8 cellular contexts compared by ENCODE assay signal in the genomic region with DNA sequence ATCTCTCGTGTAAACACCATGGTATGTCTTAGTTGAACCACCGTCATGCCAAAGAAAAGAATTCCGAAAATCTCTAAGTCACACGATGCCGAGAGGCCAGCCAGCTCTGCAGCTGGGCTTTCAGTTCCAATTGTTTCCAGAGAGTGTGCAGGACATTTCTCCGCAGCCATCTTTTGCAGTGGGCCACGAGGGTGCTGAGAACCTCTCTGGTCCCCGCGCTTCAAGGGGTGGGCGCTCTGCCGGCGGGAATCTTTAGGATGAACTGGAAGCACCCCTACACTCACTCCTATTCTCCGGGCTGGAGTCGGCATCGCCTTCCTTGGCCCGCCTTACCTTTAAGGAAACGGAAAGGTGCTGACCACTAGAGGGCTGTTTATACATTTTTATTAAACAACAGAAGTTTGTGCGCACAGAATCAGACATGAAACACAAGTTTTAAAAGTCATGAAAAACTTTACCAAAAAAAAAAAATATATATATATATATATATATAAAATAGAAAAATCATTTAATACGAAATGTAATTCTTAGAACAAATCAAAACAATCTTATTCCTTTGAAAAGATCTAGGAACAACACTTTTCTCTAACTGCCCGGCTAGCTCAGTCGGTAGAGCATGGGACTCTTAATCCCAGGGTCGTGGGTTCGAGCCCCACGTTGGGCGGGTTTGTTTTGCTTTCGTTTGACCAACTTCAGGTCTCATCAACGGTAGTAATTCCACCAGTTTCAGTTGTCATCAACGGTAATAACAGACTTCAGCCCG. TPM values are rescaled to one million over a fixed set of nuclear protein-coding genes. Genes with fewer than 3 reads are reported as not detected.
DNase-seq lines count a peak whose midpoint lies in the region; ATAC-seq, FAIRE-seq and TF ChIP-seq lines count a peak whose summit lies in the region.

No MANE protein-coding gene starts in this region.

- TF ChIP-seq CTCF in BE2C (IDR thresholded peaks at IDR 0.05; ENCODE audit: low read depth, low read length) (peak; percentile 67), PC-9 (conservative IDR thresholded peaks at IDR 0.05) (peak; percentile 61), fibroblast of mammary gland (conservative IDR thresholded peaks at IDR 0.05; ENCODE audit: control insufficient read depth, insufficient read depth, low read depth, low read length) (peak; percentile 48), natural killer cell (IDR thresholded peaks at IDR 0.05) (peak; percentile 59)

- H3K36me3 Mint-ChIP-seq in activated T-helper 1 cell treated with anti-CD3 and anti-CD28 coated beads, Interleukin-12 subunit alpha, Interleukin-12 subunit beta, Interleukin-2, Interleukin-4 antibody, amounts not matched to agents 30 ng/mL and 10 ng/mL and 1 ng/mL, durations not matched to agents 14 hours and 24 hours and 36 hours (ENCODE audit: low read depth): no peaks in the 10 kb centered on the region
- H3K36me3 Mint-ChIP-seq in natural killer cell: no peaks in the 10 kb centered on the region
- peaks cover 0 to 4% of the 10 kb centered on the region in 2 donors for H3K36me3 Mint-ChIP-seq in stimulated activated naive B cell treated with anti-CD40 and anti-IgM and Interleukin-4, amounts not matched to agents 10 μg/mL and 1 μg/mL and 100 μg/mL, for 72 hours

- no peaks in the 10 kb centered on the region for H3K9me3 Mint-ChIP-seq in activated T-helper 1 cell treated with anti-CD3 and anti-CD28 coated beads, Interleukin-12 subunit alpha, Interleukin-12 subunit beta, Interleukin-2, Interleukin-4 antibody, amounts not matched to agents 30 ng/mL and 10 ng/mL and 1 ng/mL, durations not matched to agents 14 hours and 24 hours and 36 hours
- H3K9me3 Mint-ChIP-seq in natural killer cell: no peaks in the 10 kb centered on the region
- H3K9me3 Mint-ChIP-seq in stimulated activated naive B cell treated with anti-CD40 and anti-IgM and Interleukin-4, amounts not matched to agents 10 μg/mL and 1 μg/mL and 100 μg/mL, for 72 hours: no peaks in the 10 kb centered on the region

- DNase-seq in BE2C: peak; percentile 86
- peak; percentile 84 for DNase-seq in HTR-8/SVneo (ENCODE audit: insufficient read length, low spot score)
- peak; percentile 75 to 76 for DNase-seq in PC-9
- peak; percentile 63 for DNase-seq in activated T-helper 1 cell treated with anti-CD3 and anti-CD28 coated beads, Interleukin-12 subunit alpha, Interleukin-12 subunit beta, Interleukin-2, Interleukin-4 antibody, amounts not matched to agents 30 ng/mL and 10 ng/mL and 1 ng/mL, durations not matched to agents 14 hours and 24 hours and 36 hours (ENCODE audit: low spot score)
- peak; percentile 82 for DNase-seq in fibroblast of mammary gland (ENCODE audit: low read depth)
- DNase-seq in natural killer cell: peak; percentile 62
- DNase-seq in stimulated activated naive B cell treated with anti-CD40 and anti-IgM and Interleukin-4, amounts not matched to agents 10 μg/mL and 1 μg/mL and 100 μg/mL, for 72 hours: peak; percentile 63

- H3K27me3 ChIP-seq in BE2C: no peaks in the 10 kb centered on the region
- H3K27me3 ChIP-seq in PC-9 (ENCODE audit: insufficient read depth, low read depth): no peaks in the 10 kb centered on the region

- H3K27ac ChIP-seq in PC-9: peak overlapping the region; percentile 49

- peak overlapping the region; percentile 71 for H3K27ac Mint-ChIP-seq in activated T-helper 1 cell treated with anti-CD3 and anti-CD28 coated beads, Interleukin-12 subunit alpha, Interleukin-12 subunit beta, Interleukin-2, Interleukin-4 antibody, amounts not matched to agents 30 ng/mL and 10 ng/mL and 1 ng/mL, durations not matched to agents 14 hours and 24 hours and 36 hours
- H3K27ac Mint-ChIP-seq in natural killer cell: peak overlapping the region; percentile 84 to 86
- peak overlapping the region; percentile 97 for H3K27ac Mint-ChIP-seq in stimulated activated naive B cell treated with anti-CD40 and anti-IgM and Interleukin-4, amounts not matched to agents 10 μg/mL and 1 μg/mL and 100 μg/mL, for 72 hours

- POLR2A ChIA-PET in PC-9 (lab: Charles Lee; ENCODE audit: unreplicated experiment): no interaction called here

- intact Hi-C loops in PC-9 (cut with micrococcal nuclease; ENCODE audit: unreplicated experiment): loop anchor here (1.0 to 5.0 kb wide), 2 partner anchors 13 to 63 kb away; no protein-coding TSS in a partner anchor
- intact Hi-C loops in activated T-helper 1 cell treated with anti-CD3 and anti-CD28 coated beads, Interleukin-12 subunit alpha, Interleukin-12 subunit beta, Interleukin-2, Interleukin-4 antibody, amounts not matched to agents 30 ng/mL and 10 ng/mL and 1 ng/mL, durations not matched to agents 14 hours and 24 hours and 36 hours (cut with micrococcal nuclease): loop anchor here (1.0 kb wide), 1 partner anchor 13 kb away; no protein-coding TSS in a partner anchor
- intact Hi-C loops in natural killer cell (cut with micrococcal nuclease): loop anchor here (10.0 kb wide), 1 partner anchor 325 kb away; no protein-coding TSS in a partner anchor

- H3K9me3 ChIP-seq in BE2C: no peaks in the 10 kb centered on the region
- H3K9me3 ChIP-seq in PC-9 (ENCODE audit: insufficient read depth, low read depth): no peaks in the 10 kb centered on the region

- BruUV-seq in PC-9 (replicated peaks; lab: Mats Ljungman, UMichigan): no TSS peak

- no peaks in the 10 kb centered on the region for H4K20me1 ChIP-seq in PC-9 (ENCODE audit: insufficient read depth)

- ATAC-seq in GM19452 (IDR thresholded peaks at IDR 0.05; ENCODE audit: unreplicated experiment) (peak; percentile 71), natural killer cell (peak; percentile 77 to 85 (median 83))
- peak; percentile 93 to 94 for ATAC-seq in stimulated activated naive B cell treated with anti-CD40 and anti-IgM and Interleukin-4, amounts not matched to agents 10 μg/mL and 1 μg/mL and 100 μg/mL, for 72 hours (replicated peaks)

- no peaks in the 10 kb centered on the region for H3K9me2 ChIP-seq in PC-9 (ENCODE audit: insufficient read depth)

- H3K36me3 ChIP-seq in BE2C (no peaks in the 10 kb centered on the region), PC-9 (ENCODE audit: low read depth) (no peaks in the 10 kb centered on the region)

- H3K4me3 Mint-ChIP-seq in activated T-helper 1 cell treated with anti-CD3 and anti-CD28 coated beads, Interleukin-12 subunit alpha, Interleukin-12 subunit beta, Interleukin-2, Interleukin-4 antibody, amounts not matched to agents 30 ng/mL and 10 ng/mL and 1 ng/mL, durations not matched to agents 14 hours and 24 hours and 36 hours: peak overlapping the region; percentile 81
- peak overlapping the region; percentile 88 for H3K4me3 Mint-ChIP-seq in natural killer cell
- H3K4me3 Mint-ChIP-seq in stimulated activated naive B cell treated with anti-CD40 and anti-IgM and Interleukin-4, amounts not matched to agents 10 μg/mL and 1 μg/mL and 100 μg/mL, for 72 hours: peak overlapping the region; percentile 88 to 94

- CTCF ChIA-PET in PC-9 (lab: Charles Lee): no interaction called here

- H3K4me1 Mint-ChIP-seq in activated T-helper 1 cell treated with anti-CD3 and anti-CD28 coated beads, Interleukin-12 subunit alpha, Interleukin-12 subunit beta, Interleukin-2, Interleukin-4 antibody, amounts not matched to agents 30 ng/mL and 10 ng/mL and 1 ng/mL, durations not matched to agents 14 hours and 24 hours and 36 hours (ENCODE audit: low read depth): peaks cover 9% of the 10 kb centered on the region
- peaks cover 5 to 8% of the 10 kb centered on the region in 2 donors for H3K4me1 Mint-ChIP-seq in natural killer cell
- peaks cover 6 to 9% of the 10 kb centered on the region in 2 donors for H3K4me1 Mint-ChIP-seq in stimulated activated naive B cell treated with anti-CD40 and anti-IgM and Interleukin-4, amounts not matched to agents 10 μg/mL and 1 μg/mL and 100 μg/mL, for 72 hours

- H3K4me3 ChIP-seq in BE2C (ENCODE audit: low read depth, low read length): peak overlapping the region; percentile 78
- peak overlapping the region; percentile 62 for H3K4me3 ChIP-seq in PC-9
- peak overlapping the region; percentile 56 for H3K4me3 ChIP-seq in fibroblast of mammary gland (ENCODE audit: control insufficient read depth, low read depth, low read length)

- peaks cover 22% of the 10 kb centered on the region for H3F3A ChIP-seq in PC-9 (ENCODE audit: insufficient read depth, low read depth)

- peak overlapping the region; percentile 86 for H2AFZ ChIP-seq in PC-9

- no peak for FAIRE-seq in HTR-8/SVneo (lab: Jason Lieb, UNC)

- H3K27me3 Mint-ChIP-seq in activated T-helper 1 cell treated with anti-CD3 and anti-CD28 coated beads, Interleukin-12 subunit alpha, Interleukin-12 subunit beta, Interleukin-2, Interleukin-4 antibody, amounts not matched to agents 30 ng/mL and 10 ng/mL and 1 ng/mL, durations not matched to agents 14 hours and 24 hours and 36 hours (ENCODE audit: insufficient read depth): peaks cover 12% of the 10 kb centered on the region
- no peaks in the 10 kb centered on the region for H3K27me3 Mint-ChIP-seq in natural killer cell (ENCODE audit: low read depth in 2 of 2)
- no peaks in the 10 kb centered on the region for H3K27me3 Mint-ChIP-seq in stimulated activated naive B cell treated with anti-CD40 and anti-IgM and Interleukin-4, amounts not matched to agents 10 μg/mL and 1 μg/mL and 100 μg/mL, for 72 hours

- no peaks in the 10 kb centered on the region for H3K79me2 ChIP-seq in PC-9 (ENCODE audit: low read depth)

- H3K4me1 ChIP-seq in BE2C (no peaks in the 10 kb centered on the region), PC-9 (replicated peaks; ENCODE audit: insufficient read depth) (no peaks in the 10 kb centered on the region)

- H3K4me2 ChIP-seq in PC-9: peak overlapping the region; percentile 71

RNA-seq across cellular contexts. Expression of a gene that starts 12.5 kb away (rescaled TPM):
- 455 TPM for polyA plus RNA-seq in BE2C (2012; ENCODE audit: insufficient read depth, insufficient read length, low read depth)
- total RNA-seq in PC-9 (2021) (240 and 282 TPM in 2 replicates), natural killer cell (100 to 1,000 TPM; 316 to 348 (median 329) TPM)
- total RNA-seq in activated T-helper 1 cell treated with anti-CD3 and anti-CD28 coated beads, Interleukin-12 subunit alpha, Interleukin-12 subunit beta, Interleukin-2, Interleukin-4 antibody, amounts not matched to agents 30 ng/mL and 10 ng/mL and 1 ng/mL, durations not matched to agents 14 hours and 24 hours and 36 hours: 270 and 271 TPM in 2 replicates

RNA-seq across cellular contexts. Expression of a gene that starts 48.9 kb away (rescaled TPM):
- polyA plus RNA-seq in BE2C (2012; ENCODE audit: insufficient read depth, insufficient read length, low read depth): 25.4 TPM
- 1.3 and 1.9 TPM in 2 replicates for total RNA-seq in PC-9 (2021)
- total RNA-seq in activated T-helper 1 cell treated with anti-CD3 and anti-CD28 coated beads, Interleukin-12 subunit alpha, Interleukin-12 subunit beta, Interleukin-2, Interleukin-4 antibody, amounts not matched to agents 30 ng/mL and 10 ng/mL and 1 ng/mL, durations not matched to agents 14 hours and 24 hours and 36 hours: 0.39 and 0.47 TPM in 2 replicates
- under 1 TPM in 2 of 3 donors, not detected in 1; 0.10 to 0.16 TPM for total RNA-seq in natural killer cell

Comparison
In these comparisons a context has a peak if more than half of its experiments do, and no peak if none do; other contexts are left out.
1. Peak in every context shown above with its lines: DNase-seq, ATAC-seq, H3K4me3 ChIP-seq and H3K27ac ChIP-seq.